8 cellular contexts compared by ENCODE assay signal in the genomic region with DNA sequence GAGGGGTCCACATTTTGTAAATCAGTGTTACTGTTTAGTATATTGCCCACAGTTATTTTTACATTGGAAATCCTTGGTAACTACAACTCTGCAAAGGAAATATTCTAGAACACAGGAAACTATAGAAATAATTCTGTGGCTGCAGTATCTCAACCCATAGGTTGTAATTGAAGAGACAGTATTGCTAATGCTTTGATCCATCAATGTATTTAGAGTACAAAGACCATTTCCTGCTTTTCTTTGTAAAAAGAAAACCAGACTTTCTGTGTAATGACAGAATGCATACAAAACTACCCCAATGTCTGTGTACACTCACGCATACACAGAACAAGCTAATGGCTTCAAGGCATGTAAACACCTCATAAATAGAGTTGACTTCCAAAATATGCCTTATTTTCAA.
"Had no signal": no experiment of that assay in that cellular context is flagged by ENCODE, and none has a peak within 500 bp of the region (broad histone marks: within the 10 kb centered on the region; RNA-seq: fewer than 3 reads in every experiment).

No MANE protein-coding gene starts in this region.

- H3K9me3 ChIP-seq: HAP-1 had no signal

- H3K4me3 ChIP-seq: GM23248, HAP-1 had no signal

- H3K9ac ChIP-seq: GM23248 had no signal

- H3K4me1 ChIP-seq: HAP-1 had no signal

- H3K27ac ChIP-seq: GM23248 had no signal

- ATAC-seq: HCT116 had no signal

- H3K27ac Mint-ChIP-seq: H9, HFFc6 had no signal

- H2AFZ ChIP-seq: GM23248 had no signal

- H3K4me3 Mint-ChIP-seq: H9, HFFc6 had no signal

- H3K36me3 ChIP-seq: HAP-1 had no signal

- DNase-seq: GM23248, GOT3, H7, H9, HCEC 1CT, HFFc6 had no signal
